In the genomic region with DNA sequence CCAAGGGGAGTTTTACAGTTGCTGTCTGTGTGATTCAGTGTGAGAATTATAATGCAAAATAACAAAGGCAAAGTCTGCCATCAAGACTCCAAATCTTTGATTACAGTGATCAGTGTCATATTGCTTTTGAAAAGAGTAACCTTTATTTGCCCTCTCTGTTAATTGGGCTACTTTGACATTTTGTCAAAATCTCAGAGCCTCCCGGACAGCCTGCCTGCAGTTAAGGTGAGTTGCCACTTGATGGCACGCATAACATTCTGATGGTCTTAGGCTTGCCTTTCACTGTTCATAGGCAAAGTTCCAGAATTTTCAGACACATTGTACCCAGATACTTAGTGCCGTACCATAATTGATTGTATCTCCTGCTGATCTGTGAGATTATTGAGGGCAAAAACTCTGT, we compare ENCODE assay signal across 1 cellular context.
TF ChIP-seq lines count a peak whose summit lies in the region.

No MANE protein-coding gene starts in this region.

TF ChIP-seq in IMR-90, 13 proteins besides CTCF, POLR2A, EP300 and RAD21 (continued from another document):
- TF ChIP-seq, protein P1, sequence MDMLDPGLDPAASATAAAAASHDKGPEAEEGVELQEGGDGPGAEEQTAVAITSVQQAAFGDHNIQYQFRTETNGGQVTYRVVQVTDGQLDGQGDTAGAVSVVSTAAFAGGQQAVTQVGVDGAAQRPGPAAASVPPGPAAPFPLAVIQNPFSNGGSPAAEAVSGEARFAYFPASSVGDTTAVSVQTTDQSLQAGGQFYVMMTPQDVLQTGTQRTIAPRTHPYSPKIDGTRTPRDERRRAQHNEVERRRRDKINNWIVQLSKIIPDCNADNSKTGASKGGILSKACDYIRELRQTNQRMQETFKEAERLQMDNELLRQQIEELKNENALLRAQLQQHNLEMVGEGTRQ (IDR thresholded peaks at IDR 0.05; ENCODE audit: low read depth, low read length), result no peak
- TF ChIP-seq MAFK (IDR thresholded peaks at IDR 0.05; ENCODE audit: low read depth, low read length), result no peak
